Comparison of ENCODE assay signal across 14 cellular contexts in the genomic region with DNA sequence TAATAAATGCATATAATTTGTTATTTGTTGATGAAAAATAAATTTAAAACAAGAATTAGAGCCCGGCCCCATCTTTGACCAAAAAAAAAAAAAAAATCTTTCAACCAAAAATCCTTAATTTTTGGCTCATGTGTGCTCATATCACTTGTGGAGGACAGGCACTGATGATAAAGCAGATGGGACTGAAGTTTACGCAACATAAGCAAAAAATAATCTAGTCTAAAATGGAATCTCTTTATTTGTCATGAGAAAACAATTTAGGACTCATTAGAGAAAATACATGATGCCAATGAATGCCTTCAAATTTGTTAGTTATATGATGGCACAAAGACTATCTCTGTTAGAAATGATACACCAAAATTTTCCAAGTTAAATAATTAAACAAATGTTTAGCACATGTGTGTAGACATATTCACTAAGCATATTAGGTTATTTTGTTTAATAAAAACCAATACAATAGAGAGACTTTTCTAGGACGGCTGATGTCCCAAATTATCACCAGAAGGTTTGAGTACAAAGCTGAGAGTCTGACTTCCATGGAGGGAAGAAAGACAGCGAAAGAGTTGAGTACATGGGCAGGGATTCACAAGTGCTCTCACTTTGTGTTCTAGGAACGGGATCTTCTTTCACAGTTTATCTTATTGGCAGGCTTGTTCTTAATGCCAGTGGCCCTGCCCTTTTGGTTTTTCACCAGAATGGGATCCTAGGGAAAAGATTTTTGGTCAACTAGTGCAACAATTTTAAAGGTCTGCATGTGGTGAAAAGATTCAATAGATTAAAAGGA.
DNase-seq lines count a peak whose midpoint lies in the region; ATAC-seq and TF ChIP-seq lines count a peak whose summit lies in the region.
"Had no signal": no experiment of that assay in that cellular context is flagged by ENCODE, and none has a peak within 500 bp of the region (broad histone marks: within the 10 kb centered on the region; RNA-seq: fewer than 3 reads in every experiment).

No MANE protein-coding gene starts in this region.

- ATAC-seq in left ventricle myocardium superior = no peak
- ATAC-seq in GM21786 (IDR thresholded peaks at IDR 0.05; ENCODE audit: unreplicated experiment) = no peak

- peaks cover 0 to 2% (median 0%) of the 10 kb centered on the region in 3 donors for H3K4me1 Mint-ChIP-seq in IgD-negative memory B cell
- H3K4me1 Mint-ChIP-seq in neural crest cell = no peaks in the 10 kb centered on the region

- intact Hi-C loops in left ventricle myocardium superior (cut with micrococcal nuclease) = no loop called here
- intact Hi-C loops in stomach (cut with DNase I; ENCODE audit: low total_unique reads) = no loop called here

- no peaks in the 10 kb centered on the region for H3K27me3 Mint-ChIP-seq in IgD-negative memory B cell
- H3K27me3 Mint-ChIP-seq in neural crest cell (ENCODE audit: low read depth) = no peaks in the 10 kb centered on the region

- H3K4me1 ChIP-seq in cardiac muscle cell (ENCODE audit: low read depth) (no peaks in the 10 kb centered on the region), stomach (peaks cover 0 to 47% (median 26%) of the 10 kb centered on the region in 4 donors)
- H3K4me1 ChIP-seq: BLaER1 treated with 17β-estradiol and CSF1 and Interleukin-3, amounts not matched to agents 10 nM and 100 nM had no signal

- 73 to 91% (median 82%) methylated on average over 5 of the region's 5 CpGs for WGBS in stomach, 5 donors

- H3K27ac ChIP-seq in cardiac muscle cell = peak overlapping the region; percentile 6
- H3K27ac ChIP-seq in stomach = peak overlapping the region in 4 of 5 donors; percentile 12 to 57 (median 34)
- no peak overlapping the region for H3K27ac ChIP-seq in coronary artery
- H3K27ac ChIP-seq: BLaER1 treated with 17β-estradiol and CSF1 and Interleukin-3, amounts not matched to agents 10 nM and 100 nM had no signal

- H3K36me3 Mint-ChIP-seq in IgD-negative memory B cell (peaks cover 2% of the 10 kb centered on the region), neural crest cell (ENCODE audit: low read depth) (no peaks in the 10 kb centered on the region)

- no peaks in the 10 kb centered on the region for H3K9me3 ChIP-seq in cardiac muscle cell (ENCODE audit: low read depth)
- no peaks in the 10 kb centered on the region for H3K9me3 ChIP-seq in stomach
- H3K9me3 ChIP-seq: BLaER1 treated with 17β-estradiol and CSF1 and Interleukin-3, amounts not matched to agents 10 nM and 100 nM had no signal

- no peak overlapping the region for H3K4me3 Mint-ChIP-seq in IgD-negative memory B cell
- no peak overlapping the region for H3K4me3 Mint-ChIP-seq in neural crest cell

- H3K27ac Mint-ChIP-seq in IgD-negative memory B cell (peak overlapping the region in 2 of 3 donors; percentile 40 to 67), neural crest cell (ENCODE audit: unreplicated experiment) (peak overlapping the region; percentile 57)

- no peaks in the 10 kb centered on the region for H3K9me3 Mint-ChIP-seq in IgD-negative memory B cell
- no peaks in the 10 kb centered on the region for H3K9me3 Mint-ChIP-seq in neural crest cell

- H3K36me3 ChIP-seq in cardiac muscle cell = no peaks in the 10 kb centered on the region
- no peaks in the 10 kb centered on the region for H3K36me3 ChIP-seq in stomach
- H3K36me3 ChIP-seq: BLaER1 treated with 17β-estradiol and CSF1 and Interleukin-3, amounts not matched to agents 10 nM and 100 nM had no signal

- H3K27me3 ChIP-seq in cardiac muscle cell (no peaks in the 10 kb centered on the region), stomach (no peaks in the 10 kb centered on the region)
- H3K27me3 ChIP-seq: BLaER1 treated with 17β-estradiol and CSF1 and Interleukin-3, amounts not matched to agents 10 nM and 100 nM had no signal

- H3K4me3 ChIP-seq in cardiac muscle cell (no peak overlapping the region), stomach (no peak overlapping the region), coronary artery (no peak overlapping the region)
- H3K4me3 ChIP-seq: BLaER1 treated with 17β-estradiol and CSF1 and Interleukin-3, amounts not matched to agents 10 nM and 100 nM had no signal

- DNase-seq in cardiac muscle cell (ENCODE audit: low read depth in 1 of 2, low spot score in 1 of 2) (no peak), left ventricle myocardium superior (no peak), neural crest cell (ENCODE audit: low read depth, low spot score) (no peak), stomach (no peak), Ammon's horn (ENCODE audit: low spot score) (no peak), coronary artery (ENCODE audit: low spot score) (no peak)
- DNase-seq: Kasumi-1, NCI-H1105, NCI-H1694, NCI-H226, NCI-H524 treated with DMSO at 0.1 percent for 48 hours had no signal

- no peak for TF ChIP-seq EP300 in stomach (IDR thresholded peaks at IDR 0.05)

- no peak for TF ChIP-seq POLR2A in stomach (IDR thresholded peaks at IDR 0.05)

- no peak for TF ChIP-seq CTCF in cardiac muscle cell (IDR thresholded peaks at IDR 0.05; ENCODE audit: low read depth, low read length)
- no peak for TF ChIP-seq CTCF in neural crest cell (conservative IDR thresholded peaks at IDR 0.05)
- no peak for TF ChIP-seq CTCF in stomach (IDR thresholded peaks at IDR 0.05)
- no peak for TF ChIP-seq CTCF in coronary artery (IDR thresholded peaks at IDR 0.05)

Comparison
In these comparisons a context has a peak if more than half of its experiments do, and no peak if none do; other contexts are left out.
1. H3K27ac ChIP-seq: peak in cardiac muscle cell (single experiment) and stomach (4 of 5); none in coronary artery (0 of 2).